ENCODE assay signal across 17 cellular contexts in genomic region chr1:151352001-151352718, GRCh38. TPM values are rescaled to one million over a fixed set of nuclear protein-coding genes. Genes with fewer than 3 reads are reported as not detected.
A peak's percentile ranks its signal among the peaks of the same experiment; 100 is the strongest.
DNase-seq lines count a peak whose midpoint lies in the region; ATAC-seq and TF ChIP-seq lines count a peak whose summit lies in the region.
"Had no signal": no experiment of that assay in that cellular context is flagged by ENCODE, and none has a peak within 500 bp of the region (broad histone marks: within the 10 kb centered on the region; RNA-seq: fewer than 3 reads in every experiment).

No MANE protein-coding gene starts in this region.

- no peak overlapping the region for H4K8ac ChIP-seq in mesenchymal stem cell (ENCODE audit: low read length)

- H3K4me2 ChIP-seq in mesenchymal stem cell (ENCODE audit: low read length, poor library complexity, severe bottlenecking), result no peak overlapping the region
- H3K4me2 ChIP-seq: BLaER1 treated with 17β-estradiol and CSF1 and Interleukin-3, amounts not matched to agents 10 nM and 100 nM had no signal

- DNase-seq in NCI-H446 treated with DMSO at 0.1 percent for 48 hours (lab: John Stamatoyannopoulos, UW) (peak; percentile 84), chondrocyte (ENCODE audit: low spot score) (peak; percentile 17), mesenchymal stem cell (peak; percentile 47), progenitor cell of endocrine pancreas (ENCODE audit: low spot score, unreplicated experiment) (no peak), lower leg skin (ENCODE audit: low spot score in 2 of 2) (no peak), NCI-H2107 (lab: John Stamatoyannopoulos, UW) (no peak)
- DNase-seq: central memory CD4-positive, alpha-beta T cell; DND-41; left cardiac atrium; naive B cell; NCI-H187 treated with DMSO at 0.1 percent for 48 hours had no signal

- H2BK15ac ChIP-seq in mesenchymal stem cell (ENCODE audit: low read depth, poor library complexity, severe bottlenecking), result no peak overlapping the region

- no peak overlapping the region for H2AK5ac ChIP-seq in mesenchymal stem cell (ENCODE audit: low read length, severe bottlenecking)

- H3K27ac ChIP-seq in HEK293 (ENCODE audit: extremely low read depth, low read depth, low read length) (no peak overlapping the region), mesenchymal stem cell (ENCODE audit: low read length, poor library complexity, severe bottlenecking) (no peak overlapping the region)
- H3K27ac ChIP-seq: BLaER1 treated with 17β-estradiol and CSF1 and Interleukin-3, amounts not matched to agents 10 nM and 100 nM; epithelial cell of prostate had no signal

- ATAC-seq in GM21515 (IDR thresholded peaks at IDR 0.05; ENCODE audit: unreplicated experiment), result no peak
- ATAC-seq: left cardiac atrium, WTC11 had no signal

- no peak overlapping the region for H3K18ac ChIP-seq in mesenchymal stem cell (ENCODE audit: low read depth in 1 of 2, low read length in 2 of 2)

- H3K36me3 ChIP-seq in HEK293 (ENCODE audit: control insufficient read depth in 2 of 2, insufficient read depth in 1 of 2, low read length in 2 of 2), result no peaks in the 10 kb centered on the region
- H3K36me3 ChIP-seq in mesenchymal stem cell (ENCODE audit: control insufficient read depth in 1 of 2, insufficient read depth in 2 of 2, low read depth in 1 of 2, low read length in 2 of 2), result no peaks in the 10 kb centered on the region

- intact Hi-C loops in lower leg skin (cut with DNase I; ENCODE audit: low total_unique reads), result no loop called here

- H3K4ac ChIP-seq in mesenchymal stem cell (ENCODE audit: low read depth in 1 of 2, low read length in 2 of 2), result no peak overlapping the region

- H3K4me3 ChIP-seq in HEK293 (ENCODE audit: low read depth, low read length) (no peak overlapping the region), mesenchymal stem cell (ENCODE audit: insufficient read depth in 1 of 2, low read depth in 1 of 2, low read length in 2 of 2) (no peak overlapping the region), lower leg skin (ENCODE audit: low read depth, poor library complexity, severe bottlenecking) (no peak overlapping the region)
- H3K4me3 ChIP-seq: BLaER1 treated with 17β-estradiol and CSF1 and Interleukin-3, amounts not matched to agents 10 nM and 100 nM had no signal

- CTCF ChIA-PET in HEK293 (lab: Yijun Ruan, JAX), result interaction anchor here (0.6 to 2.6 kb wide), 9 partner anchors 10 to 800 kb away, joined by 3 to 22 read pairs (median 3); partner anchors contain the start of gene THEM5

- H3K4me1 Mint-ChIP-seq in chondrocyte (ENCODE audit: low read depth), result peaks cover 9% of the 10 kb centered on the region
- peaks cover 6% of the 10 kb centered on the region for H3K4me1 Mint-ChIP-seq in progenitor cell of endocrine pancreas (ENCODE audit: low read depth)

- TF ChIP-seq POLR2A in lower leg skin (IDR thresholded peaks at IDR 0.05), result no peak

- no peak overlapping the region for H2BK5ac ChIP-seq in mesenchymal stem cell (ENCODE audit: low read depth, low read length, poor library complexity, severe bottlenecking)

- POLR2A ChIA-PET in HEK293 (lab: Yijun Ruan, JAX), result interaction anchor here (0.6 kb wide), 1 partner anchor 16 kb away, joined by 3 read pairs; no protein-coding TSS in a partner anchor

- H3K79me1 ChIP-seq in mesenchymal stem cell (replicated peaks; ENCODE audit: low read length, poor library complexity, severe bottlenecking), result no peaks in the 10 kb centered on the region

- no peak for TF ChIP-seq CTCF in HEK293 (tag by site-specific recombination; IDR thresholded peaks at IDR 0.05)
- no peak for TF ChIP-seq CTCF in chondrocyte (IDR thresholded peaks at IDR 0.05)
- TF ChIP-seq CTCF in progenitor cell of endocrine pancreas (IDR thresholded peaks at IDR 0.05; ENCODE audit: unreplicated experiment), result no peak
- no peak for TF ChIP-seq CTCF in lower leg skin (IDR thresholded peaks at IDR 0.05)

- no peak overlapping the region for H3K27ac Mint-ChIP-seq in chondrocyte (ENCODE audit: unreplicated experiment)
- no peak overlapping the region for H3K27ac Mint-ChIP-seq in progenitor cell of endocrine pancreas
- H3K27ac Mint-ChIP-seq: activated naive CD8-positive, alpha-beta T cell; naive B cell; WTC11 had no signal

- H3K9me3 ChIP-seq in HEK293 (ENCODE audit: control insufficient read depth, insufficient read depth, low read depth, low read length), result no peaks in the 10 kb centered on the region
- no peaks in the 10 kb centered on the region for H3K9me3 ChIP-seq in mesenchymal stem cell (ENCODE audit: control insufficient read depth, low read length)

- H3K23ac ChIP-seq in mesenchymal stem cell (ENCODE audit: low read length in 2 of 2), result no peak overlapping the region

- no peak overlapping the region for H3K9ac ChIP-seq in mesenchymal stem cell (ENCODE audit: low read length)
- H3K9ac ChIP-seq: BLaER1 treated with 17β-estradiol and CSF1 and Interleukin-3, amounts not matched to agents 10 nM and 100 nM had no signal

- 91% methylated on average over 6 of the region's 6 CpGs for WGBS in mesenchymal stem cell
- 91 to 93% methylated on average over 6 of the region's 6 CpGs for WGBS in lower leg skin, 2 donors

- no peak overlapping the region for H2AFZ ChIP-seq in mesenchymal stem cell (ENCODE audit: low read depth, low read length)

- no peaks in the 10 kb centered on the region for H3K4me1 ChIP-seq in HEK293 (ENCODE audit: control insufficient read depth, insufficient read depth, low read length)
- H3K4me1 ChIP-seq in mesenchymal stem cell (ENCODE audit: control insufficient read depth, insufficient read depth, low read depth, low read length), result no peaks in the 10 kb centered on the region

- H2BK12ac ChIP-seq in mesenchymal stem cell (ENCODE audit: low read length in 2 of 2), result no peak overlapping the region

- H4K91ac ChIP-seq in mesenchymal stem cell (ENCODE audit: low read length), result no peak overlapping the region

- H3K4me3 Mint-ChIP-seq in chondrocyte (ENCODE audit: unreplicated experiment) (no peak overlapping the region), progenitor cell of endocrine pancreas (ENCODE audit: low read depth) (no peak overlapping the region)
- H3K4me3 Mint-ChIP-seq: activated naive CD8-positive, alpha-beta T cell; WTC11 had no signal

- H3K14ac ChIP-seq in mesenchymal stem cell (ENCODE audit: low read length in 2 of 2), result no peak overlapping the region

- H2BK120ac ChIP-seq in mesenchymal stem cell (ENCODE audit: low read depth, low read length), result no peak overlapping the region

- H3K9me3 Mint-ChIP-seq in chondrocyte (ENCODE audit: low read depth) (no peaks in the 10 kb centered on the region), progenitor cell of endocrine pancreas (ENCODE audit: low read depth) (no peaks in the 10 kb centered on the region)

- H3K36me3 Mint-ChIP-seq in chondrocyte (ENCODE audit: low read depth) (no peaks in the 10 kb centered on the region), progenitor cell of endocrine pancreas (ENCODE audit: insufficient read depth) (peaks cover 2% of the 10 kb centered on the region)
- H3K36me3 Mint-ChIP-seq: naive B cell had no signal

- H3K27me3 ChIP-seq in mesenchymal stem cell (ENCODE audit: control insufficient read depth in 1 of 2, insufficient read depth in 1 of 2, low read length in 2 of 2), result no peaks in the 10 kb centered on the region
- H3K27me3 ChIP-seq: BLaER1 treated with 17β-estradiol and CSF1 and Interleukin-3, amounts not matched to agents 10 nM and 100 nM had no signal

- no peaks in the 10 kb centered on the region for H3K27me3 Mint-ChIP-seq in chondrocyte (ENCODE audit: low read depth)
- no peaks in the 10 kb centered on the region for H3K27me3 Mint-ChIP-seq in progenitor cell of endocrine pancreas
- H3K27me3 Mint-ChIP-seq: activated naive CD8-positive, alpha-beta T cell; naive B cell had no signal

TF ChIP-seq in HEK293, 187 proteins besides CTCF, POLR2A, EP300 and RAD21:
- TF ChIP-seq ZNF677 (tag by site-specific recombination; IDR thresholded peaks at IDR 0.05) (peak; percentile 81), ZNF202 (tag by site-specific recombination; IDR thresholded peaks at IDR 0.05; ENCODE audit: borderline replicate concordance) (no peak)

RNA-seq across cellular contexts. Expression of gene RFX5, which starts 5.1 kb away (rescaled TPM):
- total RNA-seq in chondrocyte, result 30.0 to 64.7 TPM (median 31.8 TPM) in 3 replicates
- polyA plus RNA-seq in mesenchymal stem cell (2013, experiment 1 of 2), result 31.1 TPM
- 32.1 TPM for polyA plus RNA-seq in mesenchymal stem cell (2013, experiment 2 of 2)
- total RNA-seq in progenitor cell of endocrine pancreas, result 96.0 and 97.5 TPM in 2 replicates
- 10 to 100 TPM; 13.2 to 23.2 (median 16.7) TPM for total RNA-seq in lower leg skin

RNA-seq across cellular contexts. Expression of gene SELENBP1, which starts 20.3 kb away (rescaled TPM):
- total RNA-seq in chondrocyte, result 5.7 to 11.1 TPM (median 8.9 TPM) in 3 replicates
- 23.4 TPM for polyA plus RNA-seq in mesenchymal stem cell (2013, experiment 1 of 2)
- 22.9 TPM for polyA plus RNA-seq in mesenchymal stem cell (2013, experiment 2 of 2)
- total RNA-seq in progenitor cell of endocrine pancreas, result 56.2 and 57.0 TPM in 2 replicates
- 10 to 100 TPM; 25.4 to 39.9 (median 38.1) TPM for total RNA-seq in lower leg skin

RNA-seq across cellular contexts. Expression of gene PI4KB, which starts 24.9 kb away (rescaled TPM):
- total RNA-seq in chondrocyte, result 51.4 to 73.2 TPM (median 54.7 TPM) in 3 replicates
- polyA plus RNA-seq in mesenchymal stem cell (2013, experiment 1 of 2), result 36.1 TPM
- 36.1 TPM for polyA plus RNA-seq in mesenchymal stem cell (2013, experiment 2 of 2)
- 52.1 and 55.1 TPM in 2 replicates for total RNA-seq in progenitor cell of endocrine pancreas
- total RNA-seq in lower leg skin, result 10 to 100 TPM; 45.4 to 55.3 (median 49.4) TPM

RNA-seq across cellular contexts. Expression of gene PSMB4, which starts 47.2 kb away (rescaled TPM):
- total RNA-seq in chondrocyte (229 to 257 TPM (median 236 TPM) in 3 replicates), progenitor cell of endocrine pancreas (227 and 235 TPM in 2 replicates), lower leg skin (100 to 1,000 TPM; 188 to 267 (median 213) TPM)
- 383 TPM for polyA plus RNA-seq in mesenchymal stem cell (2013, experiment 1 of 2)
- polyA plus RNA-seq in mesenchymal stem cell (2013, experiment 2 of 2), result 390 TPM

Comparison
In these comparisons a context has a peak if more than half of its experiments do, and no peak if none do; other contexts are left out.
1. DNase-seq: peak in NCI-H446 treated with DMSO at 0.1 percent for 48 hours (single experiment), chondrocyte (single experiment) and mesenchymal stem cell (single experiment); none in progenitor cell of endocrine pancreas (single experiment), lower leg skin (0 of 2) and NCI-H2107 (single experiment).